26 cellular contexts compared by ENCODE assay signal in genomic region chr2:213080969-213081617, GRCh38.
"Had no signal": no experiment of that assay in that cellular context is flagged by ENCODE, and none has a peak within 500 bp of the region (broad histone marks: within the 10 kb centered on the region; RNA-seq: fewer than 3 reads in every experiment).

No MANE protein-coding gene starts in this region.

- H3K4me1 ChIP-seq: breast epithelium, esophagus squamous epithelium, right lobe of liver, testis had no signal

- H3K36me3 ChIP-seq: breast epithelium, left ventricle myocardium inferior, neutrophil, right lobe of liver, WERI-Rb-1 had no signal

- DNase-seq: activated CD4-positive, alpha-beta T cell treated with anti-CD3 and anti-CD28 coated beads for 48 hours; activated CD4-positive, alpha-beta T cell treated with anti-CD3 and anti-CD28 coated beads, Interleukin-2, amount 50 U/mL, for 48 hours; activated CD8-positive, alpha-beta memory T cell treated with anti-CD3 and anti-CD28 coated beads for 24 hours; activated gamma-delta T cell; activated naive CD4-positive, alpha-beta T cell treated with anti-CD3 and anti-CD28 coated beads, Interleukin-2, amount 10 ng/mL, durations not matched to agents 7 days and 5 days; central memory CD4-positive, alpha-beta T cell; dermis blood vessel endothelial cell; effector CD4-positive, alpha-beta T cell; esophagus squamous epithelium; left ventricle myocardium inferior; mesendoderm; nephron progenitor cell; right lobe of liver; stimulated activated CD4-positive, alpha-beta T cell treated with anti-CD3 and anti-CD28 coated beads, Interleukin-12 subunit alpha, Interleukin-12 subunit beta, amount 100 ng/mL, for 4 hours; stimulated activated CD4-positive, alpha-beta T cell treated with anti-CD3 and anti-CD28 coated beads, Interleukin-4, amount 100 ng/mL, for 1 hour; stimulated activated naive CD8-positive, alpha-beta T cell treated with anti-CD3 and anti-CD28 coated beads, Interleukin-15, Interleukin-2, amounts not matched to agents 100 U/mL and 50 U/mL, for 24 hours; testis; trophoblast cell; WERI-Rb-1 had no signal

- H3K27me3 ChIP-seq: breast epithelium, esophagus squamous epithelium, neutrophil, right lobe of liver, testis had no signal

- H3K9me3 ChIP-seq: breast epithelium, esophagus squamous epithelium, left ventricle myocardium inferior, neutrophil, right lobe of liver, testis had no signal

- FAIRE-seq: endometrium, TTC549, urothelium cell line had no signal

- H3K27ac ChIP-seq: breast epithelium, epithelial cell of prostate, esophagus squamous epithelium, left ventricle myocardium inferior, neutrophil, right lobe of liver, testis, WERI-Rb-1 had no signal

- H3K4me3 ChIP-seq: breast epithelium, esophagus squamous epithelium, left ventricle myocardium inferior, lung, right lobe of liver, testis had no signal
